Comparison of ENCODE assay signal across 23 cellular contexts in genomic region chr14:104789752-104790743, GRCh38. TPM values are rescaled to one million over a fixed set of nuclear protein-coding genes. Genes with fewer than 3 reads are reported as not detected.
DNase-seq lines count a peak whose midpoint lies in the region; TF ChIP-seq lines count a peak whose summit lies in the region.
"Had no signal": no experiment of that assay in that cellular context is flagged by ENCODE, and none has a peak within 500 bp of the region (broad histone marks: within the 10 kb centered on the region; RNA-seq: fewer than 3 reads in every experiment).

No MANE protein-coding gene starts in this region.

- POLR2A ChIA-PET in RWPE1 (lab: Yijun Ruan, JAX; ENCODE audit: low non-redundant PET), result no interaction called here

- H3K14ac ChIP-seq in trophoblast cell (ENCODE audit: low read length), result no peak overlapping the region

- peaks cover 28% of the 10 kb centered on the region for H3K4me1 Mint-ChIP-seq in glutamatergic neuron (ENCODE audit: low read depth, unreplicated experiment)

- TF ChIP-seq EP300 in ovary (IDR thresholded peaks at IDR 0.05), result no peak

- H3K4me1 ChIP-seq in BLaER1 treated with 17β-estradiol and CSF1 and Interleukin-3, amounts not matched to agents 10 nM and 100 nM, result peaks cover 84 to 93% (median 89%) of the 10 kb centered on the region in 10 experiments
- H3K4me1 ChIP-seq in trophoblast cell (ENCODE audit: control insufficient read depth in 1 of 2, insufficient read depth in 2 of 2, low read length in 2 of 2) (peaks cover 8 to 14% of the 10 kb centered on the region in 2 experiments), ovary (ENCODE audit: insufficient read depth) (peaks cover 27% of the 10 kb centered on the region)
- H3K4me1 ChIP-seq: BE2C had no signal

- H2BK12ac ChIP-seq in trophoblast cell (ENCODE audit: low read length), result no peak overlapping the region

- peak overlapping the region; percentile 55 for H3K4me3 Mint-ChIP-seq in glutamatergic neuron (ENCODE audit: unreplicated experiment)
- H3K4me3 Mint-ChIP-seq: HFFc6 had no signal

- H3K27ac ChIP-seq in BLaER1 treated with 17β-estradiol and CSF1 and Interleukin-3, amounts not matched to agents 10 nM and 100 nM, result peak overlapping the region in 4 of 11 experiments; percentile 2 to 84 (median 80); a peak in 7 of 22 replicates
- H3K27ac ChIP-seq in RWPE1 (peak overlapping the region; percentile 84), trophoblast cell (ENCODE audit: low read depth, low read length) (no peak overlapping the region), ovary (no peak overlapping the region)
- H3K27ac ChIP-seq: HL-60, Peyer's patch, SJCRH30 had no signal

- H3K79me1 ChIP-seq in trophoblast cell (ENCODE audit: low read length), result peaks cover 8% of the 10 kb centered on the region

- H3K27ac Mint-ChIP-seq in glutamatergic neuron (ENCODE audit: unreplicated experiment), result peak overlapping the region; percentile 86
- H3K27ac Mint-ChIP-seq: CD4-positive, alpha-beta T cell; HFFc6 had no signal

- TF ChIP-seq POLR2A in ovary (IDR thresholded peaks at IDR 0.05), result no peak

- H2AK5ac ChIP-seq in trophoblast cell (ENCODE audit: low read length), result no peak overlapping the region

- H3K27me3 ChIP-seq in BLaER1 treated with 17β-estradiol and CSF1 and Interleukin-3, amounts not matched to agents 10 nM and 100 nM, result no peaks in the 10 kb centered on the region
- H3K27me3 ChIP-seq in trophoblast cell (ENCODE audit: insufficient read depth, low read length), result no peaks in the 10 kb centered on the region
- no peaks in the 10 kb centered on the region for H3K27me3 ChIP-seq in ovary
- H3K27me3 ChIP-seq: BE2C, Peyer's patch, SJCRH30 had no signal

- H3K23ac ChIP-seq in trophoblast cell (ENCODE audit: low read length), result no peak overlapping the region

- no peak overlapping the region for H4K12ac ChIP-seq in trophoblast cell (ENCODE audit: low read depth, low read length)

- no peaks in the 10 kb centered on the region for H3K36me3 Mint-ChIP-seq in glutamatergic neuron (ENCODE audit: unreplicated experiment)

- H3K36me3 ChIP-seq in BLaER1 treated with 17β-estradiol and CSF1 and Interleukin-3, amounts not matched to agents 10 nM and 100 nM, result peaks cover 40 to 81% (median 67%) of the 10 kb centered on the region in 11 experiments
- peaks cover 74 to 79% of the 10 kb centered on the region in 2 experiments for H3K36me3 ChIP-seq in trophoblast cell (ENCODE audit: control insufficient read depth in 1 of 2, insufficient read depth in 2 of 2, low read length in 2 of 2)
- H3K36me3 ChIP-seq in ovary, result no peaks in the 10 kb centered on the region

- CTCF ChIA-PET in RWPE1 (lab: Yijun Ruan, JAX), result interaction anchor here (0.6 to 1.1 kb wide), 5 partner anchors 21 to 604 kb away, joined by 3 to 5 read pairs (median 4); partner anchors contain the start of gene ADSS1

- H4K8ac ChIP-seq in trophoblast cell (ENCODE audit: low read depth, low read length), result no peak overlapping the region

- no peak for DNase-seq in RWPE1 (ENCODE audit: low spot score)
- peak; percentile 29 for DNase-seq in glutamatergic neuron
- DNase-seq in trophoblast cell, result no peak
- no peak for DNase-seq in SKM-1 treated with dmso at 0.1 percent for 144 hours (lab: John Stamatoyannopoulos, UW; ENCODE audit: unreplicated experiment)
- no peak for DNase-seq in ovary
- no peak for DNase-seq in T-helper 9 cell
- DNase-seq: BE2C; CD4-positive, alpha-beta T cell; COR-L47; DMS79; H7; HFFc6; KG1; NCI-H1092 treated with DMSO at 0.1 percent for 48 hours; NCI-H1436 treated with DMSO at 0.1 percent for 48 hours; NCI-H1930; NCI-H2227 treated with DMSO at 0.1 percent for 48 hours; NCI-H510A treated with DMSO at 0.1 percent for 48 hours; NCI-H774; Peyer's patch; SJCRH30 had no signal

- intact Hi-C loops in ovary (cut with DNase I), result loop anchor here in 2 of 4 donors (5.0 kb wide), 1 partner anchor 32 kb away; no protein-coding TSS in a partner anchor

- H3K79me2 ChIP-seq in trophoblast cell (ENCODE audit: control insufficient read depth, insufficient read depth, low read length, poor library complexity), result peaks cover 20% of the 10 kb centered on the region

- WGBS in trophoblast cell (ENCODE audit: extremely low coverage, insufficient coverage, insufficient read length), result no CpG with 5 or more reads among the region's 31 CpGs
- WGBS in ovary, 3 donors, result 89 to 92% (median 90%) methylated on average over 28 to 31 of the region's 31 CpGs

- no peak overlapping the region for H3K18ac ChIP-seq in trophoblast cell (ENCODE audit: low read length)

- no peak overlapping the region for H4K91ac ChIP-seq in trophoblast cell (ENCODE audit: low read depth, low read length)

- H3K27me3 Mint-ChIP-seq in glutamatergic neuron (ENCODE audit: unreplicated experiment), result peaks cover 16% of the 10 kb centered on the region
- H3K27me3 Mint-ChIP-seq: CD4-positive, alpha-beta T cell had no signal

- peak overlapping the region in 9 of 11 experiments; percentile 38 to 100 (median 98); a peak in 16 of 22 replicates for H3K4me2 ChIP-seq in BLaER1 treated with 17β-estradiol and CSF1 and Interleukin-3, amounts not matched to agents 10 nM and 100 nM
- H3K4me2 ChIP-seq in trophoblast cell (ENCODE audit: low read length), result no peak overlapping the region

- no peak overlapping the region for H2BK5ac ChIP-seq in trophoblast cell (ENCODE audit: low read depth, low read length, poor library complexity)

- no peak overlapping the region for H2BK120ac ChIP-seq in trophoblast cell (ENCODE audit: insufficient read depth, low read length, poor library complexity)

- no peak overlapping the region for H3K4me3 ChIP-seq in BLaER1 treated with 17β-estradiol and CSF1 and Interleukin-3, amounts not matched to agents 10 nM and 100 nM
- no peak overlapping the region for H3K4me3 ChIP-seq in trophoblast cell (ENCODE audit: low read depth, low read length)
- H3K4me3 ChIP-seq in ovary, result no peak overlapping the region
- H3K4me3 ChIP-seq: Peyer's patch, SJCRH30 had no signal

- H3K4ac ChIP-seq in trophoblast cell (ENCODE audit: low read depth, low read length), result peak overlapping the region; percentile 9

- peaks cover 54 to 100% (median 100%) of the 10 kb centered on the region in 11 experiments for H4K20me1 ChIP-seq in BLaER1 treated with 17β-estradiol and CSF1 and Interleukin-3, amounts not matched to agents 10 nM and 100 nM

- H3K9ac ChIP-seq in BLaER1 treated with 17β-estradiol and CSF1 and Interleukin-3, amounts not matched to agents 10 nM and 100 nM, result peak overlapping the region in 10 of 11 experiments; percentile 44 to 99 (median 96); a peak in 18 of 22 replicates
- H3K9ac ChIP-seq in trophoblast cell (ENCODE audit: low read length), result no peak overlapping the region

- no peak for TF ChIP-seq CTCF in RWPE1 (conservative IDR thresholded peaks at IDR 0.05; ENCODE audit: low read depth)
- TF ChIP-seq CTCF in glutamatergic neuron (IDR thresholded peaks at IDR 0.05; ENCODE audit: partially characterized antibody, unreplicated experiment), result no peak
- TF ChIP-seq CTCF in ovary (IDR thresholded peaks at IDR 0.05), result no peak

- no peaks in the 10 kb centered on the region for H3K9me3 ChIP-seq in BLaER1 treated with 17β-estradiol and CSF1 and Interleukin-3, amounts not matched to agents 10 nM and 100 nM (replicated peaks in 1 of 11)
- H3K9me3 ChIP-seq in trophoblast cell (ENCODE audit: insufficient read depth, low read depth, low read length), result peaks cover 4% of the 10 kb centered on the region
- H3K9me3 ChIP-seq in ovary, result no peaks in the 10 kb centered on the region
- H3K9me3 ChIP-seq: BE2C, Peyer's patch, SJCRH30 had no signal

- H2AFZ ChIP-seq in trophoblast cell (ENCODE audit: insufficient read depth, low read length, poor library complexity), result no peak overlapping the region

- peaks cover 11% of the 10 kb centered on the region for H3K9me3 Mint-ChIP-seq in glutamatergic neuron (ENCODE audit: unreplicated experiment)
- H3K9me3 Mint-ChIP-seq: CD4-positive, alpha-beta T cell; HFFc6 had no signal

RNA-seq across cellular contexts. Expression of gene AKT1, which starts 5.5 kb away (rescaled TPM):
- total RNA-seq in glutamatergic neuron (ENCODE audit: unreplicated experiment) (300 TPM), ovary (100 to 1,000 TPM in 4 of 7 donors, 10 to 100 TPM in 3; 58.1 to 105 (median 103) TPM)
- 175 TPM in 2 replicates for polyA plus RNA-seq in trophoblast cell (2013)
- polyA plus RNA-seq in ovary, result 10 to 100 TPM; 53.9 to 72.6 TPM

RNA-seq across cellular contexts. Expression of gene ZBTB42, which starts 10.9 kb away (rescaled TPM):
- 6.0 TPM for total RNA-seq in glutamatergic neuron (ENCODE audit: unreplicated experiment)
- 4.6 and 4.7 TPM in 2 replicates for polyA plus RNA-seq in trophoblast cell (2013)
- total RNA-seq in ovary, result 10 to 100 TPM in 1 of 7 donors, 1 to 10 TPM in 6; 2.0 to 18.7 (median 4.1) TPM
- polyA plus RNA-seq in ovary, result 1 to 10 TPM in 1 of 2 donors, under 1 TPM in 1; 0.42 to 1.8 TPM

RNA-seq across cellular contexts. Expression of gene SIVA1, which starts 37.1 kb away (rescaled TPM):
- total RNA-seq in glutamatergic neuron (ENCODE audit: unreplicated experiment), result 30.5 TPM
- polyA plus RNA-seq in trophoblast cell (2013), result 88.0 and 93.0 TPM in 2 replicates
- 100 to 1,000 TPM in 3 of 7 donors, 10 to 100 TPM in 4; 85.7 to 385 (median 91.6) TPM for total RNA-seq in ovary
- polyA plus RNA-seq in ovary, result 100 to 1,000 TPM in 1 of 2 donors, 1 to 10 TPM in 1; 2.4 to 249 TPM
